ENCODE assay signal across 8 cellular contexts in genomic region chr13:50685491-50685890, GRCh38.
DNase-seq lines count a peak whose midpoint lies in the region; ATAC-seq and TF ChIP-seq lines count a peak whose summit lies in the region.

No MANE protein-coding gene starts in this region.

- TF ChIP-seq POLR2A in spleen (IDR thresholded peaks at IDR 0.05), result no peak

- peak overlapping the region; percentile 11 for H3K9ac ChIP-seq in adipocyte (ENCODE audit: low read length)

- H3K36me3 ChIP-seq in adipocyte (ENCODE audit: control insufficient read depth, insufficient read depth, low read length, severe bottlenecking), result no peaks in the 10 kb centered on the region
- no peaks in the 10 kb centered on the region for H3K36me3 ChIP-seq in spleen

- ATAC-seq in left cardiac atrium (peak; percentile 72 to 77), HG02571 (IDR thresholded peaks at IDR 0.05; ENCODE audit: unreplicated experiment) (no peak)

- no peaks in the 10 kb centered on the region for H3K27me3 ChIP-seq in adipocyte (replicated peaks; ENCODE audit: control insufficient read depth, insufficient read depth, low read length)
- no peaks in the 10 kb centered on the region for H3K27me3 ChIP-seq in spleen (replicated peaks in 1 of 7)

- peak; percentile 36 for DNase-seq in MV-4-11 (lab: John Stamatoyannopoulos, UW)
- peak; percentile 30 for DNase-seq in adipocyte (ENCODE audit: low read depth)
- DNase-seq in left cardiac atrium, result peak; percentile 83
- DNase-seq in spleen, result no peak
- DNase-seq in hepatic stellate cell (ENCODE audit: low spot score), result no peak
- no peak for DNase-seq in NOMO-1 (lab: John Stamatoyannopoulos, UW; ENCODE audit: unreplicated experiment in 2 of 2)
- no peak for DNase-seq in AG20443 (ENCODE audit: low spot score)

- H3K4me3 ChIP-seq in adipocyte (ENCODE audit: low read length), result no peak overlapping the region
- H3K4me3 ChIP-seq in spleen, result no peak overlapping the region

- intact Hi-C loops in left cardiac atrium (cut with DNase I), result no loop called here
- intact Hi-C loops in spleen (cut with DNase I; ENCODE audit: low total_unique reads), result no loop called here

- H3K27ac ChIP-seq in spleen, result peak overlapping the region in 7 of 8 donors; percentile 3 to 56 (median 27)

- TF ChIP-seq CTCF in spleen (IDR thresholded peaks at IDR 0.05 in 8 of 11, conservative IDR thresholded peaks at IDR 0.05 in 3 of 11), result no peak

- H3K4me1 ChIP-seq in adipocyte (ENCODE audit: control insufficient read depth, insufficient read depth, low read length) (peaks cover 12% of the 10 kb centered on the region), spleen (peaks cover 15 to 33% (median 23%) of the 10 kb centered on the region in 6 donors)

- H3K9me3 ChIP-seq in adipocyte (ENCODE audit: control insufficient read depth, low read length), result peaks cover 3% of the 10 kb centered on the region
- no peaks in the 10 kb centered on the region for H3K9me3 ChIP-seq in spleen

- WGBS in spleen, 5 donors, result 29 to 50% (median 43%) methylated on average over 3 of the region's 3 CpGs

Comparison
In these comparisons a context has a peak if more than half of its experiments do, and no peak if none do; other contexts are left out.
1. DNase-seq: peak in MV-4-11 (single experiment), adipocyte (single experiment) and left cardiac atrium (single experiment); none in spleen (single experiment), hepatic stellate cell (single experiment), NOMO-1 (0 of 2) and AG20443 (single experiment).